Comparison of ENCODE assay signal across 8 cellular contexts in the genomic region with DNA sequence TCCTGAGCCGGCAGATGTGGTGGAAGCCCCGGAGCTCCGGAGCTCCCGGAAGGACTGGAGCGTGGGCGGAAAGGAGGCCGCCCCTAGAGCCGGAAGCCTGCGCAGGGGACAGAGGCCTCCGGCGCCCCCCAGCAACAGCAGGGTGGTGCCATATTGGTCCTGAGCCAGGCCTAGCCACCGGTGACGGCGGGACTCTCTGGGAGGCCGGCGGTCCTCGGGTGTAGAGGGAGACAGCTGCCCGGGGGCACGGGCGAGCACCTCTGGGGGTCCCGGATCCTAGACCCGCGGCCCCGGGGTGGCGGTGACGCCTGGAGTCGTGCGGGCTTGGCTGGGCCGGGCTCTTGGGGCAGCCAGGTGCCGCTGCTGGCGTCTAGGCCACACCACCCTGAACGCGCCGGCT.
DNase-seq lines count a peak whose midpoint lies in the region; ATAC-seq and TF ChIP-seq lines count a peak whose summit lies in the region.
"Not testable (repeated sequence)": the region's sequence is repeated elsewhere in the genome, so short reads cannot be mapped to it uniquely, and the experiment has no call there.

No MANE protein-coding gene starts in this region.

- H3K27ac ChIP-seq in GM23338 (ENCODE audit: low read depth); right cardiac atrium (ENCODE audit: low read length): not testable (repeated sequence)

- H3K9me2 ChIP-seq in GM23338 (ENCODE audit: insufficient read depth) = not testable (repeated sequence)

- not testable (repeated sequence) for H2AFZ ChIP-seq in GM23338

- ATAC-seq in GM18511 (IDR thresholded peaks at IDR 0.05; ENCODE audit: unreplicated experiment) (peak; percentile 43), GM19455 (IDR thresholded peaks at IDR 0.05; ENCODE audit: unreplicated experiment) (peak; percentile 42), GM23338 (peak; percentile 13), HG03045 (IDR thresholded peaks at IDR 0.05; ENCODE audit: unreplicated experiment) (peak; percentile 56), HG03558 (IDR thresholded peaks at IDR 0.05; ENCODE audit: extremely low read depth, unreplicated experiment) (peak; percentile 79), right cardiac atrium (peak; percentile 85 to 89)
- peak; percentile 55 for ATAC-seq in activated T-helper 17 cell treated with anti-CD3 and anti-CD28 coated beads, Interleukin-2, amount 50 U/mL, for 72 hours (replicated peaks)
- peak; percentile 57 for ATAC-seq in stimulated activated memory B cell treated with anti-CD40 and anti-IgM and Interleukin-4, amounts not matched to agents 10 μg/mL and 1 μg/mL and 100 μg/mL, for 72 hours

- H3K79me2 ChIP-seq in GM23338 (replicated peaks; ENCODE audit: insufficient read depth) = not testable (repeated sequence)

- H3K27me3 ChIP-seq in GM23338 (ENCODE audit: insufficient read depth) = peaks cover 33% of the 10 kb centered on the region
- H3K27me3 ChIP-seq in right cardiac atrium (ENCODE audit: control insufficient read depth, insufficient read depth) = not testable (repeated sequence)

- DNase-seq in GM23338 (ENCODE audit: low spot score) = not testable (repeated sequence)
- peak in 1 of 3 donors; percentile 62 for DNase-seq in right cardiac atrium

- H3K9me3 ChIP-seq in right cardiac atrium (ENCODE audit: control insufficient read depth, low read length) = not testable (repeated sequence)

- not testable (repeated sequence) for H3K27ac Mint-ChIP-seq in GM23338; activated T-helper 17 cell treated with anti-CD3 and anti-CD28 coated beads, Interleukin-2, amount 50 U/mL, for 72 hours; stimulated activated memory B cell treated with anti-CD40 and anti-IgM and Interleukin-4, amounts not matched to agents 10 μg/mL and 1 μg/mL and 100 μg/mL, for 72 hours

- not testable (repeated sequence) for H3K4me3 ChIP-seq in GM23338; right cardiac atrium (ENCODE audit: low read length)

- not testable (repeated sequence) for H3K4me1 Mint-ChIP-seq in GM23338; activated T-helper 17 cell treated with anti-CD3 and anti-CD28 coated beads, Interleukin-2, amount 50 U/mL, for 72 hours; stimulated activated memory B cell treated with anti-CD40 and anti-IgM and Interleukin-4, amounts not matched to agents 10 μg/mL and 1 μg/mL and 100 μg/mL, for 72 hours

- intact Hi-C loops in right cardiac atrium (cut with DNase I) = not testable (repeated sequence)

- H3F3A ChIP-seq in GM23338 (replicated peaks; ENCODE audit: low read depth) = not testable (repeated sequence)

- peaks cover 29% of the 10 kb centered on the region for H3K27me3 Mint-ChIP-seq in GM23338 (ENCODE audit: insufficient read depth, low read depth, poor library complexity)
- not testable (repeated sequence) for H3K27me3 Mint-ChIP-seq in activated T-helper 17 cell treated with anti-CD3 and anti-CD28 coated beads, Interleukin-2, amount 50 U/mL, for 72 hours; stimulated activated memory B cell treated with anti-CD40 and anti-IgM and Interleukin-4, amounts not matched to agents 10 μg/mL and 1 μg/mL and 100 μg/mL, for 72 hours

- WGBS in right cardiac atrium = 44% methylated on average over 34 of the region's 34 CpGs

- peaks cover 25% of the 10 kb centered on the region for H3K36me3 Mint-ChIP-seq in GM23338 (ENCODE audit: low read depth)
- not testable (repeated sequence) for H3K36me3 Mint-ChIP-seq in activated T-helper 17 cell treated with anti-CD3 and anti-CD28 coated beads, Interleukin-2, amount 50 U/mL, for 72 hours (ENCODE audit: low read depth); stimulated activated memory B cell treated with anti-CD40 and anti-IgM and Interleukin-4, amounts not matched to agents 10 μg/mL and 1 μg/mL and 100 μg/mL, for 72 hours

- TF ChIP-seq CTCF in GM23338 (conservative IDR thresholded peaks at IDR 0.05; ENCODE audit: low read depth in 2 of 2) = not testable (repeated sequence)

- not testable (repeated sequence) for H3K4me2 ChIP-seq in GM23338

- peaks cover 81% of the 10 kb centered on the region for H3K9me3 Mint-ChIP-seq in GM23338
- peaks cover 17% of the 10 kb centered on the region for H3K9me3 Mint-ChIP-seq in activated T-helper 17 cell treated with anti-CD3 and anti-CD28 coated beads, Interleukin-2, amount 50 U/mL, for 72 hours
- H3K9me3 Mint-ChIP-seq in stimulated activated memory B cell treated with anti-CD40 and anti-IgM and Interleukin-4, amounts not matched to agents 10 μg/mL and 1 μg/mL and 100 μg/mL, for 72 hours = not testable (repeated sequence)

- not testable (repeated sequence) for H3K36me3 ChIP-seq in GM23338 (ENCODE audit: insufficient read depth)

- H3K4me3 Mint-ChIP-seq in GM23338; activated T-helper 17 cell treated with anti-CD3 and anti-CD28 coated beads, Interleukin-2, amount 50 U/mL, for 72 hours; stimulated activated memory B cell treated with anti-CD40 and anti-IgM and Interleukin-4, amounts not matched to agents 10 μg/mL and 1 μg/mL and 100 μg/mL, for 72 hours: not testable (repeated sequence)

- H4K20me1 ChIP-seq in GM23338 (replicated peaks; ENCODE audit: insufficient read depth) = not testable (repeated sequence)

- not testable (repeated sequence) for H3K4me1 ChIP-seq in GM23338 (ENCODE audit: insufficient read depth); right cardiac atrium (ENCODE audit: control insufficient read depth, insufficient read depth, low read length)

Comparison
In these comparisons a context has a peak if more than half of its experiments do, and no peak if none do; other contexts are left out.
1. ATAC-seq: peak in every context shown above with its lines; median percentile 87 in right cardiac atrium; 79 in HG03558; 57 in stimulated activated memory B cell treated with anti-CD40 and anti-IgM and Interleukin-4, amounts not matched to agents 10 μg/mL and 1 μg/mL and 100 μg/mL, for 72 hours; 56 in HG03045; 55 in activated T-helper 17 cell treated with anti-CD3 and anti-CD28 coated beads, Interleukin-2, amount 50 U/mL, for 72 hours; 43 in GM18511; 42 in GM19455; 13 in GM23338.